Comparison of ENCODE assay signal across 2 cellular contexts in genomic region chrX:67346225-67346624, GRCh38.
TF ChIP-seq lines count a peak whose summit lies in the region.

No MANE protein-coding gene starts in this region.

TF ChIP-seq in HepG2, 621 proteins besides CTCF, POLR2A, EP300 and RAD21:
- 0 out of 2 replicates have a peak, but pooled peaks have one; percentile 2 for TF ChIP-seq CEBPB (IDR thresholded peaks at IDR 0.05; ENCODE audit: borderline replicate concordance, low read depth, low read length)
- no peak for TF ChIP-seq REPIN1 (CRISPR knock-in tag; IDR thresholded peaks at IDR 0.05; ENCODE audit: borderline replicate concordance, low read depth)

TF ChIP-seq in IMR-90, 13 proteins besides CTCF, POLR2A, EP300 and RAD21:
- no peak for TF ChIP-seq BHLHE40 (IDR thresholded peaks at IDR 0.05; ENCODE audit: low read depth, low read length)
- TF ChIP-seq USF2 (IDR thresholded peaks at IDR 0.05; ENCODE audit: low read depth, low read length), result no peak
- no peak for TF ChIP-seq RFX5 (IDR thresholded peaks at IDR 0.05; ENCODE audit: low read depth, low read length)
- TF ChIP-seq CEBPB (IDR thresholded peaks at IDR 0.05; ENCODE audit: low read depth, low read length), result peak; percentile 54
- TF ChIP-seq NFE2L2 (IDR thresholded peaks at IDR 0.05; ENCODE audit: low read depth, low read length), result no peak
- TF ChIP-seq FOS (IDR thresholded peaks at IDR 0.05; ENCODE audit: low read depth, low read length), result no peak
- no peak for TF ChIP-seq MAZ (IDR thresholded peaks at IDR 0.05; ENCODE audit: borderline replicate concordance, low read depth, low read length)
- no peak for TF ChIP-seq MXI1 (IDR thresholded peaks at IDR 0.05; ENCODE audit: borderline replicate concordance, low read depth, low read length)
TF ChIP-seq in IMR-90: peak in this region for 1.
